19 cellular contexts compared by ENCODE assay signal in the genomic region with DNA sequence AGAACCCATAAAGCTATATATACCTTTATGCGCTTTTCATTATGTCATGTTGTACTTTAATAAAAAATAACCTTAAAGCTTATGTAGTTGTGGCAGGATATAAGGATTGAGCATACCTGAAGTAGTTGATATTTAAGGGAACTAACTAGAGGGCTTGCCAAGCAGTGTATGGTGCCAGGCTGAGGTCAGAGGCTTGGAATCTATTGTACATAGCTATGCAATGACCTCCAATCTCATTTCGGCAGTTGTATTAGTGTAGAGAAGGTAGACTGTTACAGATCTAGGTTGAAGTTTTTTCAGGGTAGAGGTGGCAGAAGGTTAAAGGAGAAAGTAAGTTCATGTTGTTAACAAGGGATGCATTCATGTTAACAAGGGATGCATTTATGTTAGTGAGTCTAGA.
"Had no signal": no experiment of that assay in that cellular context is flagged by ENCODE, and none has a peak within 500 bp of the region (broad histone marks: within the 10 kb centered on the region; RNA-seq: fewer than 3 reads in every experiment).

No MANE protein-coding gene starts in this region.

- H3K27me3 ChIP-seq: ascending aorta, cardiac muscle cell, neural progenitor cell, tibial artery, vagina had no signal

- FAIRE-seq: keratinocyte had no signal

- H3K36me3 ChIP-seq: ascending aorta, cardiac muscle cell, neural progenitor cell, prostate gland, tibial artery, vagina had no signal

- H3K27ac Mint-ChIP-seq: activated CD4-positive, alpha-beta T cell treated with anti-CD3 and anti-CD28 coated beads, Interleukin-2, amount 10 ng/mL, durations not matched to agents 24 days and 14 days; activated CD8-positive, alpha-beta T cell treated with anti-CD3 and anti-CD28 coated beads, Interleukin-2, amount 10 ng/mL, durations not matched to agents 7 days and 5 days; activated T-cell treated with anti-CD3 and anti-CD28 coated beads, Interleukin-2, amount 50 U/mL, for 24 hours; memory B cell; naive thymus-derived CD4-positive, alpha-beta T cell; neural progenitor cell; T-cell had no signal

- H3K27me3 Mint-ChIP-seq: activated CD4-positive, alpha-beta T cell treated with anti-CD3 and anti-CD28 coated beads, Interleukin-2, amount 10 ng/mL, durations not matched to agents 24 days and 14 days; activated T-cell treated with anti-CD3 and anti-CD28 coated beads, Interleukin-2, amount 50 U/mL, for 24 hours; memory B cell; naive thymus-derived CD4-positive, alpha-beta T cell; T-cell had no signal

- ATAC-seq: activated CD8-positive, alpha-beta T cell treated with anti-CD3 and anti-CD28 coated beads, Interleukin-2, amount 10 ng/mL, durations not matched to agents 7 days and 5 days; naive thymus-derived CD4-positive, alpha-beta T cell; right cardiac atrium; stimulated activated naive CD8-positive, alpha-beta T cell treated with anti-CD3 and anti-CD28 coated beads, Interleukin-15, Interleukin-2, amounts not matched to agents 100 U/mL and 50 U/mL, for 24 hours; T-cell had no signal

- H3K4me1 Mint-ChIP-seq: activated CD4-positive, alpha-beta T cell treated with anti-CD3 and anti-CD28 coated beads, Interleukin-2, amount 10 ng/mL, durations not matched to agents 24 days and 14 days; memory B cell; naive thymus-derived CD4-positive, alpha-beta T cell; neural progenitor cell; T-cell had no signal

- H3K4me3 ChIP-seq: ascending aorta, cardiac muscle cell, neural progenitor cell, prostate gland, skin epidermis, tibial artery, vagina had no signal

- DNase-seq: activated CD4-positive, alpha-beta T cell treated with anti-CD3 and anti-CD28 coated beads, Interleukin-2, amount 10 ng/mL, durations not matched to agents 24 days and 14 days; activated CD8-positive, alpha-beta T cell treated with anti-CD3 and anti-CD28 coated beads, Interleukin-2, amount 10 ng/mL, durations not matched to agents 7 days and 5 days; activated naive CD4-positive, alpha-beta T cell treated with anti-CD3 and anti-CD28 coated beads, Interleukin-2, amount 50 U/mL, for 16 hours; activated T-cell treated with anti-CD3 and anti-CD28 coated beads, Interleukin-2, amount 50 U/mL, for 24 hours; hypothalamus; naive thymus-derived CD4-positive, alpha-beta T cell; right cardiac atrium; stimulated activated naive CD8-positive, alpha-beta T cell treated with anti-CD3 and anti-CD28 coated beads, Interleukin-15, Interleukin-2, amounts not matched to agents 100 U/mL and 50 U/mL, for 24 hours; substantia nigra; T-cell; tibial artery had no signal

- H3K4me3 Mint-ChIP-seq: activated CD4-positive, alpha-beta T cell treated with anti-CD3 and anti-CD28 coated beads, Interleukin-2, amount 10 ng/mL, durations not matched to agents 24 days and 14 days; activated CD8-positive, alpha-beta T cell treated with anti-CD3 and anti-CD28 coated beads, Interleukin-2, amount 10 ng/mL, durations not matched to agents 7 days and 5 days; activated T-cell treated with anti-CD3 and anti-CD28 coated beads, Interleukin-2, amount 50 U/mL, for 24 hours; memory B cell; naive thymus-derived CD4-positive, alpha-beta T cell; neural progenitor cell; T-cell had no signal

- H3K36me3 Mint-ChIP-seq: memory B cell; naive thymus-derived CD4-positive, alpha-beta T cell; neural progenitor cell; T-cell had no signal

- H3K9me3 Mint-ChIP-seq: memory B cell had no signal
